8 cellular contexts compared by ENCODE assay signal in the genomic region with DNA sequence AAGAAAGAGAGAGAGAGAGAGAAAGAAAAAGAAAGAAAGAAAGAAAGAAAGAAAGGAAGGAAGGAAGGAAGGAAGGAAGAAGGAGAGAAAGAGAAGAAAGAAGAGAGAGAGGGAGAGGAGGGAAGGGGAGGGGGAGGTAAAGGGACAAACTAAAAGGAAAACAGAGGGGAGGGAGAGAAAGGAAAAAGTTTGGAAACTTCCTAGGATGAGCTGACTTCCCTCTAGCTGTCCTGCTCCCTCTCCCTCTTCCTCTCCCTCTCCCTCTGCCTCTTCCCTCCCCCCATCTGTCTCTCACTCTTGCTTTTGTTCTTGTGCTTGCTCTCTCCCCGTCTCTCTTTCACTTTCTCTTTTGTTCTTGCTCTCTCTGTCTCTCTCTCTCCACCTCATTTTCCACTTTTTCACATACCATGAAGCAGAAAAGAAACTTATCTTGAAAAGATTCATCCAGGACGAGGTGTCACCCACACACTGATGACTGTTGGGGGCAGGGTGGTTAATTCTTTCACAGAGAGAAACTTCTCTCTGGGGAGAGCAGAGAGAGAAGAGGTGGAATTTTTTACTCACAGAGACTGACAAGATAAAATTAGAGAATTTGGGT. TPM values are rescaled to one million over a fixed set of nuclear protein-coding genes. Genes with fewer than 3 reads are reported as not detected.
DNase-seq lines count a peak whose midpoint lies in the region; ATAC-seq, FAIRE-seq and TF ChIP-seq lines count a peak whose summit lies in the region.

No MANE protein-coding gene starts in this region.

- TF ChIP-seq POLR2A in GM18505 (IDR thresholded peaks at IDR 0.05; ENCODE audit: borderline replicate concordance, extremely low read depth, insufficient read depth, insufficient read length) = no peak
- no peak for TF ChIP-seq POLR2A in sigmoid colon (IDR thresholded peaks at IDR 0.05)

- CTCF ChIA-PET in activated CD4-positive, alpha-beta T cell treated with anti-CD3 and anti-CD28 coated beads for 36 hours (lab: Charles Lee) = interaction anchor here (0.6 to 0.7 kb wide), 3 partner anchors 14 to 27 kb away, joined by 3 to 4 read pairs (median 3); no protein-coding TSS in a partner anchor

- H3K27ac ChIP-seq in sigmoid colon = peak overlapping the region; percentile 53 to 70 (median 60)

- peak; percentile 87 for DNase-seq in activated CD4-positive, alpha-beta T cell treated with anti-CD3 and anti-CD28 coated beads for 36 hours
- DNase-seq in fibroblast of peridontal ligament (ENCODE audit: extremely low read depth) (peak; percentile 72), sigmoid colon (no peak), superior temporal gyrus (ENCODE audit: extremely low spot score) (no peak), HTR-8/SVneo (ENCODE audit: insufficient read length, low spot score) (no peak)

- no peaks in the 10 kb centered on the region for H3K9me3 ChIP-seq in sigmoid colon

- no peaks in the 10 kb centered on the region for H3K36me3 ChIP-seq in sigmoid colon

- TF ChIP-seq CTCF in sigmoid colon (IDR thresholded peaks at IDR 0.05) = no peak

- TF ChIP-seq EP300 in sigmoid colon (IDR thresholded peaks at IDR 0.05) = no peak

- H3K27me3 ChIP-seq in sigmoid colon = no peaks in the 10 kb centered on the region

- peaks cover 51% of the 10 kb centered on the region for H3K4me1 Mint-ChIP-seq in activated CD4-positive, alpha-beta T cell treated with anti-CD3 and anti-CD28 coated beads for 36 hours

- peak overlapping the region; percentile 44 for H3K4me3 Mint-ChIP-seq in activated CD4-positive, alpha-beta T cell treated with anti-CD3 and anti-CD28 coated beads for 36 hours

- H3K36me3 Mint-ChIP-seq in activated CD4-positive, alpha-beta T cell treated with anti-CD3 and anti-CD28 coated beads for 36 hours (ENCODE audit: low read depth) = no peaks in the 10 kb centered on the region

- H3K4me1 ChIP-seq in sigmoid colon = peaks cover 0 to 6% (median 3%) of the 10 kb centered on the region in 4 donors

- POLR2A ChIA-PET in activated CD4-positive, alpha-beta T cell treated with anti-CD3 and anti-CD28 coated beads for 36 hours (lab: Charles Lee) = interaction anchor here (0.5 kb wide), 1 partner anchor 41 kb away, joined by 4 read pairs; no protein-coding TSS in a partner anchor

- no peak for FAIRE-seq in HTR-8/SVneo (lab: Jason Lieb, UNC)

- H3K27ac Mint-ChIP-seq in activated CD4-positive, alpha-beta T cell treated with anti-CD3 and anti-CD28 coated beads for 36 hours = peak overlapping the region; percentile 80

- peak; percentile 44 for ATAC-seq in GM18505 (IDR thresholded peaks at IDR 0.05; ENCODE audit: unreplicated experiment)
- ATAC-seq in HG03135 (IDR thresholded peaks at IDR 0.05; ENCODE audit: unreplicated experiment) = peak; percentile 52
- ATAC-seq in activated CD4-positive, alpha-beta T cell treated with anti-CD3 and anti-CD28 coated beads for 36 hours = peak; percentile 90
- ATAC-seq in HG03097 (IDR thresholded peaks at IDR 0.05; ENCODE audit: low FRiP score, unreplicated experiment) = no peak

- no peaks in the 10 kb centered on the region for H3K27me3 Mint-ChIP-seq in activated CD4-positive, alpha-beta T cell treated with anti-CD3 and anti-CD28 coated beads for 36 hours

- peak overlapping the region in 3 of 4 donors; percentile 29 to 42 (median 36) for H3K4me3 ChIP-seq in sigmoid colon

- intact Hi-C loops in activated CD4-positive, alpha-beta T cell treated with anti-CD3 and anti-CD28 coated beads for 36 hours (cut with DNase I, micrococcal nuclease) = loop anchor here (1.0 to 2.0 kb wide), 9 partner anchors 11 to 153 kb away; partner anchors contain the start of gene DUSP22 (in 1 of the 2)
- intact Hi-C loops in sigmoid colon (cut with DNase I) = no loop called here

- 3 to 13% methylated on average over 2 of the region's 2 CpGs for WGBS in sigmoid colon, 2 donors

- H3K9me3 Mint-ChIP-seq in activated CD4-positive, alpha-beta T cell treated with anti-CD3 and anti-CD28 coated beads for 36 hours (ENCODE audit: low read depth) = no peaks in the 10 kb centered on the region

RNA-seq across cellular contexts. Expression of gene DUSP22, which starts 56.4 kb away (rescaled TPM):
- total RNA-seq in activated CD4-positive, alpha-beta T cell treated with anti-CD3 and anti-CD28 coated beads for 36 hours = 10 to 100 TPM; 33.2 to 33.7 TPM
- 100 to 1,000 TPM in 1 of 4 donors, 10 to 100 TPM in 3; 55.6 to 113 (median 80.5) TPM for total RNA-seq in sigmoid colon
- polyA plus RNA-seq in sigmoid colon = 10 to 100 TPM; 15.7 to 35.3 (median 32.4) TPM

Comparison
In these comparisons a context has a peak if more than half of its experiments do, and no peak if none do; other contexts are left out.
1. DNase-seq: peak in activated CD4-positive, alpha-beta T cell treated with anti-CD3 and anti-CD28 coated beads for 36 hours (single experiment) and fibroblast of peridontal ligament (single experiment); none in sigmoid colon (single experiment), superior temporal gyrus (single experiment) and HTR-8/SVneo (single experiment).